In genomic region chr22:24595228-24595627, GRCh38 we compare ENCODE assay signal across 11 cellular contexts. TPM values are rescaled to one million over a fixed set of nuclear protein-coding genes. Genes with fewer than 3 reads are reported as not detected.
DNase-seq lines count a peak whose midpoint lies in the region; ATAC-seq, FAIRE-seq and TF ChIP-seq lines count a peak whose summit lies in the region.
"Had no signal": no experiment of that assay in that cellular context is flagged by ENCODE, and none has a peak within 500 bp of the region (broad histone marks: within the 10 kb centered on the region; RNA-seq: fewer than 3 reads in every experiment).

No MANE protein-coding gene starts in this region.

- H3K56ac ChIP-seq in H1 (replicated peaks; ENCODE audit: insufficient read length, low read depth, low read length), result no peak overlapping the region

- FAIRE-seq in H1 (lab: Jason Lieb, UNC), result no peak

- H4K20me1 ChIP-seq in H1 (replicated peaks in 1 of 2; ENCODE audit: control insufficient read depth in 1 of 2, insufficient read depth in 2 of 2, low read length in 2 of 2), result no peaks in the 10 kb centered on the region

- no peak overlapping the region for H4K5ac ChIP-seq in H1 (ENCODE audit: insufficient read length, low read depth, low read length)

- H2BK12ac ChIP-seq in H1 (ENCODE audit: low read depth, low read length), result peak overlapping the region; percentile 39; the same call in 1 of the 2 replicates

- DNase-seq in H1 (ENCODE audit: low read depth in 1 of 2, low spot score in 2 of 2) (no peak), posterior vena cava (ENCODE audit: low spot score) (peak; percentile 31), NCI-H1092 (lab: John Stamatoyannopoulos, UW) (no peak)
- no peak for DNase-seq in activated CD4-positive, CD25-positive, alpha-beta regulatory T cell (lab: John Stamatoyannopoulos, UW)
- DNase-seq: CD8-positive, alpha-beta T cell; NCI-H1417 treated with DMSO at 0.1 percent for 48 hours; NCI-H1930; NCI-H446 treated with DMSO at 0.1 percent for 48 hours; NCI-H748 treated with DMSO at 0.1 percent for 48 hours had no signal

- H3K4me3 ChIP-seq in HEK293 (ENCODE audit: low read depth, low read length) (no peak overlapping the region), H1 (ENCODE audit: extremely low read depth in 1 of 4, insufficient read depth in 2 of 4, low read depth in 3 of 4, low read length in 4 of 4) (no peak overlapping the region)

- H4K91ac ChIP-seq in H1 (replicated peaks; ENCODE audit: insufficient read length, low read length), result no peak overlapping the region

- H3K79me2 ChIP-seq in H1 (ENCODE audit: control insufficient read depth in 1 of 2, insufficient read depth in 2 of 2, low read length in 2 of 2), result no peaks in the 10 kb centered on the region

- CTCF ChIA-PET in HEK293 (lab: Yijun Ruan, JAX) (no interaction called here), H1 (lab: Charles Lee; ENCODE audit: partially characterized antibody) (interaction anchor here (0.7 to 1.1 kb wide), 3 partner anchors 26 to 92 kb away, joined by 3 to 4 read pairs (median 3); no protein-coding TSS in a partner anchor)

- H2BK120ac ChIP-seq in H1 (replicated peaks; ENCODE audit: low read depth, low read length), result no peak overlapping the region

- H2AK5ac ChIP-seq in H1 (ENCODE audit: low read depth, low read length), result no peak overlapping the region

- H3K27ac ChIP-seq in HEK293 (ENCODE audit: extremely low read depth, low read depth, low read length) (0 out of 2 replicates have a peak overlapping the region, but pooled peaks have one; percentile 5), H1 (ENCODE audit: low read depth, low read length) (no peak overlapping the region)

- H4K8ac ChIP-seq in H1 (ENCODE audit: extremely low read depth, insufficient read depth, low read length), result no peak overlapping the region

- POLR2A ChIA-PET in HEK293 (lab: Yijun Ruan, JAX), result no interaction called here
- POLR2A ChIA-PET in H1 (lab: Charles Lee; ENCODE audit: partially characterized antibody), result interaction anchor here (1.3 to 2.0 kb wide), 4 partner anchors 8 to 39 kb away, joined by 4 to 9 read pairs (median 5); partner anchors contain the start of genes GGT1 and SNRPD3

- no peak for TF ChIP-seq POLR2A in H1 (IDR thresholded peaks at IDR 0.05; ENCODE audit: control extremely low read depth in 1 of 2, low read depth in 2 of 2, low read length in 2 of 2)

- TF ChIP-seq RAD21 in H1 (IDR thresholded peaks at IDR 0.05 in 1 of 2, conservative IDR thresholded peaks at IDR 0.05 in 1 of 2; ENCODE audit: low read depth in 2 of 2, low read length in 2 of 2), result no peak

- no peak overlapping the region for H3K9ac ChIP-seq in H1 (replicated peaks in 1 of 4; ENCODE audit: extremely low read depth in 1 of 4, low read depth in 3 of 4, low read length in 3 of 4)

- TF ChIP-seq CTCF in HEK293 (tag by site-specific recombination; IDR thresholded peaks at IDR 0.05) (no peak), H1 (IDR thresholded peaks at IDR 0.05; ENCODE audit: control extremely low read depth in 1 of 3, insufficient read depth in 1 of 3, low read depth in 1 of 3, low read length in 3 of 3) (no peak)

- no peaks in the 10 kb centered on the region for H3K4me1 ChIP-seq in HEK293 (ENCODE audit: control insufficient read depth, insufficient read depth, low read length)
- peaks cover 4 to 33% (median 16%) of the 10 kb centered on the region in 4 experiments for H3K4me1 ChIP-seq in H1 (replicated peaks in 1 of 4; ENCODE audit: control insufficient read depth in 3 of 4, insufficient read depth in 4 of 4, low read length in 3 of 4)

- H2BK15ac ChIP-seq in H1 (ENCODE audit: low read length), result no peak overlapping the region

- no peak overlapping the region; the same call in 1 of the 2 replicates for H3K18ac ChIP-seq in H1 (ENCODE audit: extremely low read depth, low read length)

- no peaks in the 10 kb centered on the region for H3K9me3 ChIP-seq in HEK293 (ENCODE audit: control insufficient read depth, insufficient read depth, low read depth, low read length)
- H3K9me3 ChIP-seq in H1 (ENCODE audit: insufficient read depth in 2 of 2, low read depth in 1 of 2, low read length in 1 of 2), result no peaks in the 10 kb centered on the region

- H3K14ac ChIP-seq in H1 (ENCODE audit: insufficient read length), result no peak overlapping the region

- intact Hi-C loops in posterior vena cava (cut with DNase I), result no loop called here

- H3K23me2 ChIP-seq in H1 (ENCODE audit: low read depth, low read length), result peaks cover 2% of the 10 kb centered on the region; the same call in 1 of the 2 replicates

- WGBS in H1 (ENCODE audit: extremely low coverage in 1 of 2, insufficient coverage in 1 of 2, insufficient read length in 1 of 2, insufficient replicate concordance in 2 of 2, low coverage in 1 of 2, low lambda C conversion rate in 2 of 2, missing lambda C conversion rate in 1 of 2), 2 experiments, result 81% methylated on average over 6 of the region's 6 CpGs; no CpG with 5 or more reads in 1 of the 2 experiments

- H3K27me3 ChIP-seq in H1 (replicated peaks in 1 of 4; ENCODE audit: control insufficient read depth in 3 of 4, extremely low read depth in 1 of 4, insufficient read depth in 3 of 4, low read length in 3 of 4), result no peaks in the 10 kb centered on the region

- no peak overlapping the region for H2BK5ac ChIP-seq in H1 (ENCODE audit: low read depth, low read length)

- no peak overlapping the region for H2AFZ ChIP-seq in H1 (ENCODE audit: low read length)

- no peaks in the 10 kb centered on the region; the same call in 1 of the 2 replicates for H3K79me1 ChIP-seq in H1 (ENCODE audit: low read depth, low read length)

- TF ChIP-seq EP300 in H1 (IDR thresholded peaks at IDR 0.05; ENCODE audit: borderline replicate concordance in 1 of 2, low read depth in 2 of 2, low read length in 2 of 2), result no peak

- H2BK20ac ChIP-seq in H1 (ENCODE audit: low read length), result no peak overlapping the region; the same call in 1 of the 2 replicates

- H3K36me3 ChIP-seq in HEK293 (ENCODE audit: control insufficient read depth in 2 of 2, insufficient read depth in 1 of 2, low read length in 2 of 2), result no peaks in the 10 kb centered on the region
- no peaks in the 10 kb centered on the region for H3K36me3 ChIP-seq in H1 (ENCODE audit: control insufficient read depth in 2 of 4, insufficient read depth in 4 of 4, low read length in 3 of 4)

- H3K23ac ChIP-seq in H1 (ENCODE audit: insufficient read length), result no peak overlapping the region

- no peak overlapping the region for H3K4me2 ChIP-seq in H1 (ENCODE audit: insufficient read depth in 1 of 2, low read depth in 2 of 2, low read length in 2 of 2)

- no peak overlapping the region for H3K4ac ChIP-seq in H1 (replicated peaks; ENCODE audit: insufficient read length, low read depth, low read length)

- ATAC-seq in HG02623 (IDR thresholded peaks at IDR 0.05; ENCODE audit: unreplicated experiment), result no peak
- ATAC-seq: CD8-positive, alpha-beta T cell had no signal

TF ChIP-seq in HEK293, 187 proteins besides CTCF, POLR2A, EP300 and RAD21 (continues in another document):
- TF ChIP-seq ZNF621 (tag by site-specific recombination; IDR thresholded peaks at IDR 0.05), result no peak

TF ChIP-seq in H1, 55 proteins besides CTCF, POLR2A, EP300 and RAD21 (continues in another document):
- TF ChIP-seq CHD1 (IDR thresholded peaks at IDR 0.05; ENCODE audit: low read depth, low read length), result no peak
- TF ChIP-seq TEAD4 (IDR thresholded peaks at IDR 0.05; ENCODE audit: low read depth, low read length), result no peak

RNA-seq across cellular contexts. Expression of gene LRRC75B, which starts 2.4 kb away (rescaled TPM):
- total RNA-seq in H1 (2021; fragmentation: NEBNext Ultra II Directional; extraction: Animal tissue kit (Norgen Biotek cat#: 25700)), result 10.9 and 12.2 TPM in 2 replicates
- 26.6 and 39.0 TPM in 2 replicates for polyA plus RNA-seq in H1 (2011; rRNA removed)
- polyA plus RNA-seq in H1 (2011; cell fraction: cytosol; rRNA removed), result 29.2 TPM
- polyA plus RNA-seq in H1 (2011; cell fraction: nucleus; rRNA removed), result 132 TPM
- polyA plus RNA-seq in H1 (2012, experiment 1 of 2), result 7.7 to 16.2 TPM (median 15.1 TPM) in 4 replicates
- polyA plus RNA-seq in H1 (2012, experiment 2 of 2), result 8.9 TPM
- polyA plus RNA-seq in H1 (2013, experiment 1 of 2), result 9.3 TPM
- polyA plus RNA-seq in H1 (2013, experiment 2 of 2), result 7.8 TPM
- polyA minus RNA-seq in H1 (2011; rRNA and poly(A)+ RNA removed), result 8.1 and 8.4 TPM in 2 replicates
- polyA minus RNA-seq in H1 (2011; cell fraction: cytosol; rRNA and poly(A)+ RNA removed), result 8.7 TPM
- polyA minus RNA-seq in H1 (2011; cell fraction: nucleus; rRNA and poly(A)+ RNA removed), result 19.6 TPM
- total RNA-seq in posterior vena cava, result 1 to 10 TPM; 6.6 to 9.3 TPM
- total RNA-seq: CD8-positive, alpha-beta T cell had no signal

RNA-seq across cellular contexts. Expression of gene GGT1, which starts 7.8 kb away (rescaled TPM):
- 14.0 and 14.4 TPM in 2 replicates for total RNA-seq in H1 (2021; fragmentation: NEBNext Ultra II Directional; extraction: Animal tissue kit (Norgen Biotek cat#: 25700))
- 29.2 and 44.8 TPM in 2 replicates for polyA plus RNA-seq in H1 (2011; rRNA removed)
- 29.3 TPM for polyA plus RNA-seq in H1 (2011; cell fraction: cytosol; rRNA removed)
- polyA plus RNA-seq in H1 (2011; cell fraction: nucleus; rRNA removed), result 46.8 TPM
- polyA plus RNA-seq in H1 (2012, experiment 1 of 2), result 8.0 to 18.8 TPM (median 17.1 TPM) in 4 replicates
- polyA plus RNA-seq in H1 (2012, experiment 2 of 2), result 14.4 TPM
- 13.9 TPM for polyA plus RNA-seq in H1 (2013, experiment 1 of 2)
- polyA plus RNA-seq in H1 (2013, experiment 2 of 2), result 11.9 TPM
- polyA minus RNA-seq in H1 (2011; rRNA and poly(A)+ RNA removed), result 7.5 and 9.6 TPM in 2 replicates
- 10.5 TPM for polyA minus RNA-seq in H1 (2011; cell fraction: cytosol; rRNA and poly(A)+ RNA removed)
- 11.2 TPM for polyA minus RNA-seq in H1 (2011; cell fraction: nucleus; rRNA and poly(A)+ RNA removed)
- total RNA-seq in posterior vena cava, result 1 to 10 TPM; 5.1 to 6.3 TPM

RNA-seq across cellular contexts. Expression of gene SNRPD3, which starts 39.4 kb away (rescaled TPM):
- total RNA-seq in H1 (2021; fragmentation: NEBNext Ultra II Directional; extraction: Animal tissue kit (Norgen Biotek cat#: 25700)), result 200 TPM in 2 replicates
- polyA plus RNA-seq in H1 (2011; rRNA removed), result 258 and 455 TPM in 2 replicates
- polyA plus RNA-seq in H1 (2011; cell fraction: cytosol; rRNA removed), result 394 TPM
- polyA plus RNA-seq in H1 (2011; cell fraction: nucleus; rRNA removed), result 159 TPM
- 341 to 525 TPM (median 423 TPM) in 4 replicates for polyA plus RNA-seq in H1 (2012, experiment 1 of 2)
- 66.4 TPM for polyA plus RNA-seq in H1 (2012, experiment 2 of 2)
- polyA plus RNA-seq in H1 (2013, experiment 1 of 2), result 141 TPM
- 143 TPM for polyA plus RNA-seq in H1 (2013, experiment 2 of 2)
- polyA minus RNA-seq in H1 (2011; rRNA and poly(A)+ RNA removed), result 289 and 329 TPM in 2 replicates
- 131 TPM for polyA minus RNA-seq in H1 (2011; cell fraction: cytosol; rRNA and poly(A)+ RNA removed)
- polyA minus RNA-seq in H1 (2011; cell fraction: nucleus; rRNA and poly(A)+ RNA removed), result 174 TPM
- total RNA-seq in posterior vena cava, result 10 to 100 TPM; 42.5 to 54.0 TPM

RNA-seq across cellular contexts. Expression of gene GUCD1, which starts 40.3 kb away (rescaled TPM):
- total RNA-seq in H1 (2021; fragmentation: NEBNext Ultra II Directional; extraction: Animal tissue kit (Norgen Biotek cat#: 25700)), result 74.3 and 85.2 TPM in 2 replicates
- 128 and 135 TPM in 2 replicates for polyA plus RNA-seq in H1 (2011; rRNA removed)
- polyA plus RNA-seq in H1 (2011; cell fraction: cytosol; rRNA removed), result 100 TPM
- polyA plus RNA-seq in H1 (2011; cell fraction: nucleus; rRNA removed), result 98.6 TPM
- 70.9 to 98.5 TPM (median 87.2 TPM) in 4 replicates for polyA plus RNA-seq in H1 (2012, experiment 1 of 2)
- 95.0 TPM for polyA plus RNA-seq in H1 (2012, experiment 2 of 2)
- polyA plus RNA-seq in H1 (2013, experiment 1 of 2), result 47.8 TPM
- polyA plus RNA-seq in H1 (2013, experiment 2 of 2), result 47.2 TPM
- polyA minus RNA-seq in H1 (2011; rRNA and poly(A)+ RNA removed), result 129 and 150 TPM in 2 replicates
- polyA minus RNA-seq in H1 (2011; cell fraction: cytosol; rRNA and poly(A)+ RNA removed), result 79.6 TPM
- polyA minus RNA-seq in H1 (2011; cell fraction: nucleus; rRNA and poly(A)+ RNA removed), result 67.6 TPM
- 10 to 100 TPM; 73.5 to 82.1 TPM for total RNA-seq in posterior vena cava
